Comparison of ENCODE assay signal across 20 cellular contexts in the genomic region with DNA sequence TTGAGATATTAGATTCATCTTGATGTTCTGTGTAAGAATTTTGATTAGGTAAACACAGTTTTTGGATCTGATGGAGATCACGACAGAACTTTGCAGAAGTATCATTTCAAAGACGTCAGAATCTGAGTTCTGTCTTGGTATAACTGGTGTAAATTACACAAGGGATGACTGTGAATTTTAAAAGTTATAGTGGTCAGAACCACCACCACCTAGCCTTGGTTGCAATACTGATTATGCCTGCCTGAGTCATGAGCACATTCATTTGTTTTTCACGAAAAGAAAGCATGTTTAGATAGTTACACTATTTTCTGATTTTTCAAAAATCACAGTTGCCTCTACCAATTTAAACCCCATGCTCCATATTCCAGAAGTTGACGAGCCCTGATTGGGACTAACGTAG. TPM values are rescaled to one million over a fixed set of nuclear protein-coding genes. Genes with fewer than 3 reads are reported as not detected.
DNase-seq lines count a peak whose midpoint lies in the region; ATAC-seq and TF ChIP-seq lines count a peak whose summit lies in the region.
"Had no signal": no experiment of that assay in that cellular context is flagged by ENCODE, and none has a peak within 500 bp of the region (broad histone marks: within the 10 kb centered on the region; RNA-seq: fewer than 3 reads in every experiment).

No MANE protein-coding gene starts in this region.

- intact Hi-C loops in mammary epithelial cell (cut with micrococcal nuclease): no loop called here

- H4K20me1 ChIP-seq in mammary epithelial cell (ENCODE audit: insufficient read depth, low read length): no peaks in the 10 kb centered on the region
- H4K20me1 ChIP-seq in osteoblast (ENCODE audit: insufficient read depth, low read length): peaks cover 46% of the 10 kb centered on the region

- no TSS peak for BruUV-seq in mammary epithelial cell (replicated peaks; lab: Mats Ljungman, UMichigan)

- dilution Hi-C loops in mammary epithelial cell (cut with HindIII; ENCODE audit: low sequenced_read_pairs): loop anchor here (5.0 kb wide), 1 partner anchor 72 kb away; no protein-coding TSS in a partner anchor

- H3K27me3 ChIP-seq in mammary epithelial cell (ENCODE audit: insufficient read depth, low read length) (no peaks in the 10 kb centered on the region), osteoblast (ENCODE audit: insufficient read depth, low read length) (no peaks in the 10 kb centered on the region)

- ATAC-seq in activated CD4-positive, CD25-positive, alpha-beta regulatory T cell treated with anti-CD3 and anti-CD28 coated beads, Interleukin-2, amount 50 U/mL, for 24 hours: peak; percentile 44 to 52
- no peak for ATAC-seq in GM21515 (IDR thresholded peaks at IDR 0.05; ENCODE audit: unreplicated experiment)

- H3K27ac ChIP-seq in mammary epithelial cell (ENCODE audit: insufficient read depth, low read depth, low read length): no peak overlapping the region
- H3K27ac ChIP-seq in osteoblast (ENCODE audit: low read depth, low read length): peak overlapping the region; percentile 11

- H2AFZ ChIP-seq in mammary epithelial cell (ENCODE audit: low read depth, low read length) (no peak overlapping the region), osteoblast (ENCODE audit: low read length) (no peak overlapping the region)

- TF ChIP-seq CTCF in mammary epithelial cell (conservative IDR thresholded peaks at IDR 0.05 in 1 of 2, IDR thresholded peaks at IDR 0.05 in 1 of 2; ENCODE audit: extremely low read depth in 1 of 2, insufficient read depth in 1 of 2, low read depth in 1 of 2, low read length in 2 of 2) (no peak), osteoblast (IDR thresholded peaks at IDR 0.05; ENCODE audit: extremely low read depth, low read depth, low read length) (no peak)

- no peaks in the 10 kb centered on the region for H3K4me1 ChIP-seq in mammary epithelial cell (ENCODE audit: insufficient read depth, low read length)
- H3K4me1 ChIP-seq in osteoblast (ENCODE audit: insufficient read depth, low read length): peaks cover 20% of the 10 kb centered on the region

- CTCF ChIA-PET in mammary epithelial cell (lab: Charles Lee; ENCODE audit: low non-redundant PET): no interaction called here

- in situ Hi-C loops in mammary epithelial cell (cut with MboI; ENCODE audit: low sequenced_read_pairs in 2 of 2): no loop called here

- DNase-seq in activated CD4-positive, CD25-positive, alpha-beta regulatory T cell treated with anti-CD3 and anti-CD28 coated beads, Interleukin-2, amount 50 U/mL, for 72 hours: no peak
- peak; percentile 22 for DNase-seq in HS-5 (ENCODE audit: low read depth)
- DNase-seq in mammary epithelial cell: peak; percentile 15
- peak; percentile 66 for DNase-seq in osteoblast (ENCODE audit: insufficient read length, low spot score, missing footprints)
- DNase-seq in SW 1271 (lab: John Stamatoyannopoulos, UW): no peak
- DNase-seq in NCI-H2029 treated with DMSO at 0.1 percent for 48 hours (lab: John Stamatoyannopoulos, UW): no peak
- DNase-seq: 8988T; activated CD4-positive, CD25-positive, alpha-beta regulatory T cell; activated CD8-positive, alpha-beta memory T cell treated with anti-CD3 and anti-CD28 coated beads, Interleukin-2, amount 50 U/mL, for 48 hours; activated naive CD4-positive, alpha-beta T cell treated with anti-CD3 and anti-CD28 coated beads, Interleukin-2, amount 10 ng/mL, durations not matched to agents 7 days and 5 days; CD8-positive, alpha-beta memory T cell; hippocampal formation; NCI-H1048; NCI-H2081 treated with DMSO at 0.1 percent for 48 hours; NCI-H524; SHP77; stimulated activated naive CD4-positive, alpha-beta T cell; T-helper 1 cell had no signal

- peaks cover 76% of the 10 kb centered on the region for H3K79me2 ChIP-seq in mammary epithelial cell (ENCODE audit: insufficient read depth, low read length)
- H3K79me2 ChIP-seq in osteoblast (ENCODE audit: insufficient read depth, low read length): peaks cover 73% of the 10 kb centered on the region

- H3K9me3 ChIP-seq in mammary epithelial cell (replicated peaks; ENCODE audit: insufficient read depth, low read length) (no peaks in the 10 kb centered on the region), osteoblast (ENCODE audit: low read depth, low read length) (no peaks in the 10 kb centered on the region)

- H3K9ac ChIP-seq in mammary epithelial cell (ENCODE audit: insufficient read depth, low read length): no peak overlapping the region

- WGBS in mammary epithelial cell (ENCODE audit: low coverage, missing lambda C conversion rate): 98% methylated on average over 5 of the region's 5 CpGs

- H3K4me3 ChIP-seq in mammary epithelial cell (replicated peaks in 1 of 3; ENCODE audit: insufficient read depth in 1 of 3, low read depth in 2 of 3, low read length in 3 of 3): no peak overlapping the region
- no peak overlapping the region for H3K4me3 ChIP-seq in osteoblast (ENCODE audit: insufficient read depth, low read length)

- H3K36me3 ChIP-seq in mammary epithelial cell (ENCODE audit: insufficient read depth, low read length) (peaks cover 12% of the 10 kb centered on the region), osteoblast (ENCODE audit: insufficient read depth, low read length) (peaks cover 29% of the 10 kb centered on the region)

- no peak overlapping the region for H3K4me2 ChIP-seq in mammary epithelial cell (ENCODE audit: insufficient read depth, low read depth, low read length)
- peak overlapping the region; percentile 25 for H3K4me2 ChIP-seq in osteoblast (ENCODE audit: insufficient read depth, low read length)

RNA-seq across cellular contexts. Expression of a gene that starts 54.8 kb away (rescaled TPM):
- total RNA-seq in mammary epithelial cell: 10 to 100 TPM; 51.0 to 55.2 TPM
- 23.5 TPM for polyA plus RNA-seq in mammary epithelial cell
- 59.2 TPM for polyA minus RNA-seq in mammary epithelial cell
- total RNA-seq in osteoblast: 50.7 and 74.6 TPM in 2 replicates

Comparison
In these comparisons a context has a peak if more than half of its experiments do, and no peak if none do; other contexts are left out.
1. DNase-seq: peak in HS-5 (single experiment), mammary epithelial cell (single experiment) and osteoblast (single experiment); none in activated CD4-positive, CD25-positive, alpha-beta regulatory T cell treated with anti-CD3 and anti-CD28 coated beads, Interleukin-2, amount 50 U/mL, for 72 hours (single experiment), SW 1271 (0 of 2) and NCI-H2029 treated with DMSO at 0.1 percent for 48 hours (single experiment).